In genomic region chr1:89739013-89739843, GRCh38 we compare ENCODE assay signal across 10 cellular contexts.
A peak's percentile ranks its signal among the peaks of the same experiment; 100 is the strongest.
DNase-seq lines count a peak whose midpoint lies in the region; ATAC-seq lines count a peak whose summit lies in the region.
"Had no signal": no experiment of that assay in that cellular context is flagged by ENCODE, and none has a peak within 500 bp of the region (broad histone marks: within the 10 kb centered on the region; RNA-seq: fewer than 3 reads in every experiment).

No MANE protein-coding gene starts in this region.

- POLR2A ChIA-PET in activated CD8-positive, alpha-beta T cell treated with anti-CD3 and anti-CD28 coated beads, Interleukin-2, amount 10 ng/mL, durations not matched to agents 7 days and 5 days (lab: Charles Lee), result interaction anchor here (1.4 to 1.5 kb wide), 2 partner anchors 12 to 19 kb away, joined by 4 to 5 read pairs; no protein-coding TSS in a partner anchor

- no peak overlapping the region for H3K4me3 ChIP-seq in urinary bladder (ENCODE audit: low read depth, low read length)
- H3K4me3 ChIP-seq: BLaER1 had no signal

- no peaks in the 10 kb centered on the region for H3K27me3 Mint-ChIP-seq in activated CD8-positive, alpha-beta T cell treated with anti-CD3 and anti-CD28 coated beads, Interleukin-2, amount 10 ng/mL, durations not matched to agents 7 days and 5 days (ENCODE audit: low read depth)
- peaks cover 0 to 3% (median 1%) of the 10 kb centered on the region in 3 donors for H3K27me3 Mint-ChIP-seq in immature natural killer cell (ENCODE audit: low read depth in 3 of 3)
- H3K27me3 Mint-ChIP-seq: naive B cell had no signal

- no peaks in the 10 kb centered on the region for H3K36me3 ChIP-seq in urinary bladder (ENCODE audit: insufficient read depth)
- H3K36me3 ChIP-seq: BLaER1 had no signal

- H3K4me1 ChIP-seq in urinary bladder (ENCODE audit: insufficient read depth), result no peaks in the 10 kb centered on the region

- DNase-seq in Right ventricle myocardium inferior (ENCODE audit: missing footprints) (no peak), cardiac septum (ENCODE audit: low spot score) (no peak), immature natural killer cell (peak in 1 of 3 donors; percentile 23), NCI-H1436 (lab: John Stamatoyannopoulos, UW) (no peak)
- DNase-seq in activated CD8-positive, alpha-beta T cell treated with anti-CD3 and anti-CD28 coated beads, Interleukin-2, amount 10 ng/mL, durations not matched to agents 7 days and 5 days, result no peak
- DNase-seq in effector CD8-positive, alpha-beta T cell (lab: John Stamatoyannopoulos, UW), result no peak
- DNase-seq: naive B cell had no signal

- H3K27ac Mint-ChIP-seq in activated CD8-positive, alpha-beta T cell treated with anti-CD3 and anti-CD28 coated beads, Interleukin-2, amount 10 ng/mL, durations not matched to agents 7 days and 5 days, result peak overlapping the region; percentile 85
- peak overlapping the region; percentile 71 to 91 (median 80) for H3K27ac Mint-ChIP-seq in immature natural killer cell

- H3K9me3 Mint-ChIP-seq in activated CD8-positive, alpha-beta T cell treated with anti-CD3 and anti-CD28 coated beads, Interleukin-2, amount 10 ng/mL, durations not matched to agents 7 days and 5 days (ENCODE audit: insufficient read depth), result peaks cover 5% of the 10 kb centered on the region
- no peaks in the 10 kb centered on the region for H3K9me3 Mint-ChIP-seq in immature natural killer cell

- peaks cover 39% of the 10 kb centered on the region for H3K4me1 Mint-ChIP-seq in activated CD8-positive, alpha-beta T cell treated with anti-CD3 and anti-CD28 coated beads, Interleukin-2, amount 10 ng/mL, durations not matched to agents 7 days and 5 days (ENCODE audit: low read depth)
- peaks cover 39 to 56% of the 10 kb centered on the region in 2 donors for H3K4me1 Mint-ChIP-seq in immature natural killer cell

- peaks cover 10% of the 10 kb centered on the region for H3K36me3 Mint-ChIP-seq in activated CD8-positive, alpha-beta T cell treated with anti-CD3 and anti-CD28 coated beads, Interleukin-2, amount 10 ng/mL, durations not matched to agents 7 days and 5 days (ENCODE audit: low read depth)
- H3K36me3 Mint-ChIP-seq in immature natural killer cell, result no peaks in the 10 kb centered on the region
- H3K36me3 Mint-ChIP-seq: naive B cell had no signal

- peak overlapping the region; percentile 28 for H3K27ac ChIP-seq in urinary bladder (ENCODE audit: low read depth)
- H3K27ac ChIP-seq: BLaER1 had no signal

- H3K4me3 Mint-ChIP-seq in activated CD8-positive, alpha-beta T cell treated with anti-CD3 and anti-CD28 coated beads, Interleukin-2, amount 10 ng/mL, durations not matched to agents 7 days and 5 days, result peak overlapping the region; percentile 12
- H3K4me3 Mint-ChIP-seq in immature natural killer cell, result peak overlapping the region in 4 of 5 donors; percentile 43 to 71 (median 50)

- 51% methylated on average over 10 of the region's 10 CpGs for WGBS in urinary bladder

- intact Hi-C loops in Right ventricle myocardium inferior (cut with DNase I) (no loop called here), cardiac septum (cut with DNase I) (no loop called here)

- CTCF ChIA-PET in activated CD8-positive, alpha-beta T cell treated with anti-CD3 and anti-CD28 coated beads, Interleukin-2, amount 10 ng/mL, durations not matched to agents 7 days and 5 days (lab: Charles Lee), result interaction anchor here (1.2 to 2.6 kb wide), 6 partner anchors 11 to 108 kb away, joined by 3 to 8 read pairs (median 5); no protein-coding TSS in a partner anchor

- peak; percentile 28 for ATAC-seq in Right ventricle myocardium inferior
- peak; percentile 49 for ATAC-seq in activated CD8-positive, alpha-beta T cell treated with anti-CD3 and anti-CD28 coated beads, Interleukin-2, amount 10 ng/mL, durations not matched to agents 7 days and 5 days
- no peak for ATAC-seq in HG03342 (IDR thresholded peaks at IDR 0.05; ENCODE audit: unreplicated experiment)
